In genomic region chr1:218957971-218958370, GRCh38 we compare ENCODE assay signal across 3 cellular contexts.
TF ChIP-seq lines count a peak whose summit lies in the region.

No MANE protein-coding gene starts in this region.

TF ChIP-seq in SK-N-SH, 30 proteins besides CTCF, POLR2A, EP300 and RAD21 (continued from another document):
- TF ChIP-seq MAX (IDR thresholded peaks at IDR 0.05; ENCODE audit: low read depth) (no peak), GATA2 (CRISPR knock-in tag; IDR thresholded peaks at IDR 0.05) (no peak), MXI1 (IDR thresholded peaks at IDR 0.05; ENCODE audit: low read depth, low read length) (no peak)

TF ChIP-seq in SK-N-SH treated with all-trans-retinoic acid at 6 μM for 48 hours, 23 proteins besides CTCF, POLR2A, EP300 and RAD21:
- no peak for TF ChIP-seq TSHZ2 (CRISPR knock-in tag; IDR thresholded peaks at IDR 0.05)
- TF ChIP-seq ZNF565 (CRISPR knock-in tag; conservative IDR thresholded peaks at IDR 0.05; ENCODE audit: low read depth) = no peak
- no peak for TF ChIP-seq BACH2 (CRISPR knock-in tag; IDR thresholded peaks at IDR 0.05; ENCODE audit: borderline replicate concordance)
- no peak for TF ChIP-seq GLIS3 (CRISPR knock-in tag; IDR thresholded peaks at IDR 0.05)
- no peak for TF ChIP-seq ISL1 (CRISPR knock-in tag; IDR thresholded peaks at IDR 0.05)
- TF ChIP-seq ZFP30 (CRISPR knock-in tag; IDR thresholded peaks at IDR 0.05) = no peak
- no peak for TF ChIP-seq ZNF70 (CRISPR knock-in tag; IDR thresholded peaks at IDR 0.05)
- TF ChIP-seq CREB5 (CRISPR knock-in tag; IDR thresholded peaks at IDR 0.05; ENCODE audit: low read depth) = no peak
- TF ChIP-seq POU6F1 (CRISPR knock-in tag; IDR thresholded peaks at IDR 0.05; ENCODE audit: borderline replicate concordance, low read depth) = no peak
- TF ChIP-seq RARB (CRISPR knock-in tag; IDR thresholded peaks at IDR 0.05) = no peak
- TF ChIP-seq ESRRG (CRISPR knock-in tag; IDR thresholded peaks at IDR 0.05) = no peak
- no peak for TF ChIP-seq PPARA (CRISPR knock-in tag; IDR thresholded peaks at IDR 0.05; ENCODE audit: borderline replicate concordance)
- TF ChIP-seq CSDC2 (CRISPR knock-in tag; IDR thresholded peaks at IDR 0.05) = no peak
- TF ChIP-seq SNAI2 (CRISPR knock-in tag; IDR thresholded peaks at IDR 0.05) = no peak
- TF ChIP-seq ZC3H10 (CRISPR knock-in tag; IDR thresholded peaks at IDR 0.05) = no peak
- no peak for TF ChIP-seq ZNF8 (CRISPR knock-in tag; IDR thresholded peaks at IDR 0.05)

TF ChIP-seq in HCT116, 20 proteins besides CTCF, POLR2A, EP300 and RAD21 (continued from another document):
- TF ChIP-seq EZH2 (IDR thresholded peaks at IDR 0.05) = no peak
